ENCODE assay signal across 8 cellular contexts in the genomic region with DNA sequence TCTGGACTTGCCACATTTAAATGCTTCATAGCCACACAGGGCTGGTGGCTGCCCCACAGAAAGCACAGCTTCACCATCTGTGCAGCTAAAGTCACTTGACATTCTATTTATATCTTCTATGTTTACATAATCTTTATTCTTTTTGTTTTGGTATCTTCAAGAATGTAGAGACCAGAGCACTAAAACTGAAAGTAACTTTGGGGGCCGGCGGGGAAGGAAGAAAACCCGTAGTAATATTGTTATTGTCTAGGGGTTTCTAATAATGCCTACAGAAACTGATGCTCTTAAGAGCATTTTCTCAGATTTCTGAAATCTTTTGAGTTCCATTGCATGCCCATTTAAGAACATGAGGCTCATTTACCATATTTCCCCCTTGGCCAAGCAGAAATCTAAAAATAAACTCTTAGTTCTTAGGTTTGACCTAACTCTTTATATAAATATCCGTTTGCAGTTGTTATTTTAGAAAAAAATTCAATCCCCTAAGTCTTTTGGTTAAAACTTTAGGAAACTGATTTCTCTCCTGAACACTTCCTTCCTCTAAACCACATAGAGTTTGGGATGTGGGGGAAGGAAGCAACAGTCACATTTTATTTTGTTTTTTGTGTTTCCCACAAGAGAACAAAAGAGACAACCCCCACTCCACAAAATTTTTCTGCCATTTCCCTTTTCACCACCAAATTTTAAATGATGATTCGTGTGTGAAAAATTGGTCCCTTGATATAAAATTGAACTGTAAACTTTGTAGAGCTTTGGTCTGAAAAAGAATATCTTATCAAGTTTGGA.
DNase-seq lines count a peak whose midpoint lies in the region; ATAC-seq and TF ChIP-seq lines count a peak whose summit lies in the region.

No MANE protein-coding gene starts in this region.

- peak overlapping the region; percentile 79 for H3K4me2 ChIP-seq in skeletal muscle satellite cell (ENCODE audit: low read length)

- DNase-seq in cardiac fibroblast (ENCODE audit: low read depth in 2 of 2), result peak; percentile 39 to 44
- DNase-seq in NOMO-1 treated with dmso at 0.1 percent for 144 hours (lab: John Stamatoyannopoulos, UW; ENCODE audit: unreplicated experiment), result no peak
- DNase-seq in SHP77 treated with DMSO at 0.1 percent for 48 hours (lab: John Stamatoyannopoulos, UW), result no peak
- DNase-seq in globus pallidus (ENCODE audit: low spot score), result no peak

- TF ChIP-seq CTCF in cardiac fibroblast (IDR thresholded peaks at IDR 0.05; ENCODE audit: low read depth, low read length), result no peak

- ATAC-seq in GM19351 (IDR thresholded peaks at IDR 0.05; ENCODE audit: unreplicated experiment), result peak; percentile 98
- peak; percentile 100 for ATAC-seq in HG03196 (IDR thresholded peaks at IDR 0.05; ENCODE audit: unreplicated experiment)

- peak overlapping the region; percentile 85 for H2AFZ ChIP-seq in ACC112 (ENCODE audit: low read length, unreplicated experiment)

- peak overlapping the region; percentile 73 for H3K9ac ChIP-seq in skeletal muscle satellite cell (ENCODE audit: low read depth, low read length)

- no peaks in the 10 kb centered on the region for H3K79me2 ChIP-seq in ACC112 (ENCODE audit: control insufficient read depth, insufficient read depth, low read length, unreplicated experiment)

- H3K27me3 ChIP-seq in ACC112 (ENCODE audit: insufficient read depth, low read length), result no peaks in the 10 kb centered on the region
- no peaks in the 10 kb centered on the region for H3K27me3 ChIP-seq in skeletal muscle satellite cell (ENCODE audit: control insufficient read depth, insufficient read depth, low read length)

- H3K4me3 ChIP-seq in ACC112 (ENCODE audit: low read depth, low read length) (peak overlapping the region; percentile 74), cardiac fibroblast (replicated peaks in 1 of 2; ENCODE audit: low read depth in 2 of 2, low read length in 2 of 2) (peak overlapping the region in 1 of 2 donors; percentile 22), skeletal muscle satellite cell (ENCODE audit: low read length) (peak overlapping the region; percentile 54)

- H3K9me3 ChIP-seq in skeletal muscle satellite cell (replicated peaks; ENCODE audit: low read length), result no peaks in the 10 kb centered on the region

- peak overlapping the region; percentile 69 for H3K27ac ChIP-seq in ACC112 (ENCODE audit: low read depth, low read length)

- no peaks in the 10 kb centered on the region for H3K36me3 ChIP-seq in ACC112 (ENCODE audit: insufficient read depth, low read length)
- no peaks in the 10 kb centered on the region for H3K36me3 ChIP-seq in skeletal muscle satellite cell (ENCODE audit: insufficient read depth, low read length)

- peaks cover 20% of the 10 kb centered on the region for H3K4me1 ChIP-seq in ACC112 (ENCODE audit: control insufficient read depth, insufficient read depth, low read length, unreplicated experiment)
- peaks cover 28% of the 10 kb centered on the region for H3K4me1 ChIP-seq in skeletal muscle satellite cell (ENCODE audit: control insufficient read depth, insufficient read depth, low read length)

Comparison
In these comparisons a context has a peak if more than half of its experiments do, and no peak if none do; other contexts are left out.
1. DNase-seq: peak in cardiac fibroblast (2 of 2); none in NOMO-1 treated with dmso at 0.1 percent for 144 hours (single experiment), SHP77 treated with DMSO at 0.1 percent for 48 hours (single experiment) and globus pallidus (single experiment).